ENCODE assay signal across 8 cellular contexts in the genomic region with DNA sequence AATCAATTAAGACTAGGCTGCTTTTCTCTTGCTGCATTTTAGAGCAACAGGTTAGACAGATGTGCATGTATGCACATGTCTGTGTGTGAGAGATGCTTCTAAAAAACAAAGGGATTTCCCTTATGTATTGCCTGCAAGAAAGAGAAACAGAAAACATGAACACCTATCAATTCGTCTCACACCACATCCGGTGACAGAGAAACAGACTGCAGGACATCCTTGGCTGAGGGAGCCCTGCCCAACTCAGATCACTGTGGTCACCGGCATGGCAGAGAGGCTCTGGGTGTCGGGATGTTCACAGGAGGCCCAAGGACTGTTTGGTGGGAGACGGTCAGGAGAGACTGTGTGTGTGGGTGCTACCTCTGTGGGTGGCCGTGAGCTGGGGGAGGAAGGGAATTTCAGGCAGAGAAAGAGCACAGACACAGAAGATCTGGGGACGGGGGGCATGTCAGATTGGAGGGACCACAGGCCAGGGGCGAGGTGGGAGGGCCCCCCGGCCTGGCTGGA. TPM values are rescaled to one million over a fixed set of nuclear protein-coding genes. Genes with fewer than 3 reads are reported as not detected.
DNase-seq lines count a peak whose midpoint lies in the region; ATAC-seq and TF ChIP-seq lines count a peak whose summit lies in the region.

No MANE protein-coding gene starts in this region.

- TF ChIP-seq POLR2A in esophagus squamous epithelium (IDR thresholded peaks at IDR 0.05) (no peak), uterus (IDR thresholded peaks at IDR 0.05) (no peak)

- 34 to 41% methylated on average over 9 of the region's 9 CpGs for WGBS in esophagus squamous epithelium, 2 donors
- WGBS in smooth muscle cell (ENCODE audit: low lambda C conversion rate), result 93% methylated on average over 9 of the region's 9 CpGs

- peak overlapping the region; percentile 79 to 95 (median 87) for H3K27ac ChIP-seq in esophagus squamous epithelium
- H3K27ac ChIP-seq in uterus, result peak overlapping the region; percentile 80 to 81
- no peak overlapping the region for H3K27ac ChIP-seq in smooth muscle cell (ENCODE audit: low read depth)
- peak overlapping the region in 1 of 2 donors; percentile 59 for H3K27ac ChIP-seq in tibial artery

- H3K36me3 ChIP-seq in GM06990 (ENCODE audit: control insufficient read depth, insufficient read depth, low read length) (no peaks in the 10 kb centered on the region), esophagus squamous epithelium (peaks cover 0 to 28% (median 0%) of the 10 kb centered on the region in 3 donors), uterus (no peaks in the 10 kb centered on the region), smooth muscle cell (ENCODE audit: low read depth) (no peaks in the 10 kb centered on the region), tibial artery (peaks cover 8 to 44% (median 25%) of the 10 kb centered on the region in 3 donors)

- H3K27me3 ChIP-seq in GM06990 (replicated peaks; ENCODE audit: control insufficient read depth, insufficient read depth, low read length) (no peaks in the 10 kb centered on the region), esophagus squamous epithelium (no peaks in the 10 kb centered on the region), uterus (no peaks in the 10 kb centered on the region), smooth muscle cell (ENCODE audit: low read depth) (no peaks in the 10 kb centered on the region), tibial artery (no peaks in the 10 kb centered on the region)

- intact Hi-C loops in esophagus squamous epithelium (cut with DNase I) (no loop called here), uterus (cut with DNase I; ENCODE audit: low total_unique reads) (no loop called here), tibial artery (cut with DNase I; ENCODE audit: low total_unique reads) (no loop called here)

- H2AFZ ChIP-seq in smooth muscle cell (ENCODE audit: low read depth), result no peak overlapping the region

- peaks cover 4% of the 10 kb centered on the region for H3K79me2 ChIP-seq in smooth muscle cell (ENCODE audit: low read depth)

- H3F3A ChIP-seq in smooth muscle cell (ENCODE audit: low read depth), result peaks cover 4% of the 10 kb centered on the region

- H3K4me1 ChIP-seq in esophagus squamous epithelium (peaks cover 29 to 100% (median 82%) of the 10 kb centered on the region in 3 donors), uterus (peaks cover 0 to 3% of the 10 kb centered on the region in 2 donors), smooth muscle cell (ENCODE audit: low read depth) (no peaks in the 10 kb centered on the region), tibial artery (peaks cover 0 to 66% (median 22%) of the 10 kb centered on the region in 4 donors)

- no peak for TF ChIP-seq CTCF in GM06990 (IDR thresholded peaks at IDR 0.05; ENCODE audit: insufficient read depth, low read length, poor library complexity, severe bottlenecking)
- no peak for TF ChIP-seq CTCF in esophagus squamous epithelium (IDR thresholded peaks at IDR 0.05)
- TF ChIP-seq CTCF in uterus (IDR thresholded peaks at IDR 0.05), result no peak
- no peak for TF ChIP-seq CTCF in smooth muscle cell (IDR thresholded peaks at IDR 0.05; ENCODE audit: borderline replicate concordance, insufficient read depth, poor library complexity, severe bottlenecking)
- no peak for TF ChIP-seq CTCF in tibial artery (IDR thresholded peaks at IDR 0.05)

- H3K4me3 ChIP-seq in GM06990 (replicated peaks; ENCODE audit: low read depth, low read length), result peak overlapping the region; percentile 56
- peak overlapping the region in 1 of 4 donors; percentile 19 for H3K4me3 ChIP-seq in esophagus squamous epithelium
- H3K4me3 ChIP-seq in uterus, result no peak overlapping the region
- no peak overlapping the region for H3K4me3 ChIP-seq in smooth muscle cell
- H3K4me3 ChIP-seq in tibial artery, result no peak overlapping the region

- H3K9me3 ChIP-seq in esophagus squamous epithelium (no peaks in the 10 kb centered on the region), uterus (no peaks in the 10 kb centered on the region), smooth muscle cell (replicated peaks; ENCODE audit: low read depth) (no peaks in the 10 kb centered on the region), tibial artery (no peaks in the 10 kb centered on the region)

- no peak overlapping the region for H3K4me2 ChIP-seq in smooth muscle cell

- ATAC-seq in GM19463 (IDR thresholded peaks at IDR 0.05; ENCODE audit: unreplicated experiment), result peak; percentile 86
- ATAC-seq in HG03457 (IDR thresholded peaks at IDR 0.05; ENCODE audit: unreplicated experiment), result peak; percentile 91

- H4K20me1 ChIP-seq in smooth muscle cell (ENCODE audit: low read depth), result peaks cover 92% of the 10 kb centered on the region

- no peak overlapping the region for H3K9ac ChIP-seq in smooth muscle cell (ENCODE audit: low read depth)

- DNase-seq in GM06990 (ENCODE audit: extremely low read depth, insufficient read length) (peak; percentile 37), esophagus squamous epithelium (lab: John Stamatoyannopoulos, UW) (no peak), uterus (no peak), smooth muscle cell (lab: John Stamatoyannopoulos, UW; ENCODE audit: unreplicated experiment) (no peak), T1000 (lab: John Stamatoyannopoulos, UW) (no peak), tibial artery (no peak)

RNA-seq across cellular contexts. Expression of a gene that starts 24.9 kb away (rescaled TPM):
- 10 to 100 TPM; 46.1 to 89.1 (median 54.7) TPM for total RNA-seq in esophagus squamous epithelium
- total RNA-seq in uterus, result 100 to 1,000 TPM in 1 of 4 donors, 10 to 100 TPM in 3; 27.4 to 100 (median 62.7) TPM
- total RNA-seq in smooth muscle cell, result 67.6 and 98.0 TPM in 2 replicates
- 64.1 and 82.8 TPM in 2 replicates for polyA plus RNA-seq in smooth muscle cell

RNA-seq across cellular contexts. Expression of a gene that starts 36.6 kb away (rescaled TPM):
- total RNA-seq in esophagus squamous epithelium (10 to 100 TPM in 3 of 4 donors, 1 to 10 TPM in 1; 9.3 to 19.8 (median 12.4) TPM), uterus (10 to 100 TPM; 10.2 to 62.6 (median 22.8) TPM), smooth muscle cell (23.2 and 37.7 TPM in 2 replicates)
- 17.9 and 18.8 TPM in 2 replicates for polyA plus RNA-seq in smooth muscle cell

RNA-seq across cellular contexts. Expression of a gene that starts 44.4 kb away (rescaled TPM):
- 10 to 100 TPM; 11.7 to 24.6 (median 15.6) TPM for total RNA-seq in esophagus squamous epithelium
- total RNA-seq in uterus, result 10 to 100 TPM; 21.0 to 38.7 (median 24.2) TPM
- total RNA-seq in smooth muscle cell, result 10.5 and 11.8 TPM in 2 replicates
- 8.9 and 14.5 TPM in 2 replicates for polyA plus RNA-seq in smooth muscle cell
